Comparison of ENCODE assay signal across 17 cellular contexts in the genomic region with DNA sequence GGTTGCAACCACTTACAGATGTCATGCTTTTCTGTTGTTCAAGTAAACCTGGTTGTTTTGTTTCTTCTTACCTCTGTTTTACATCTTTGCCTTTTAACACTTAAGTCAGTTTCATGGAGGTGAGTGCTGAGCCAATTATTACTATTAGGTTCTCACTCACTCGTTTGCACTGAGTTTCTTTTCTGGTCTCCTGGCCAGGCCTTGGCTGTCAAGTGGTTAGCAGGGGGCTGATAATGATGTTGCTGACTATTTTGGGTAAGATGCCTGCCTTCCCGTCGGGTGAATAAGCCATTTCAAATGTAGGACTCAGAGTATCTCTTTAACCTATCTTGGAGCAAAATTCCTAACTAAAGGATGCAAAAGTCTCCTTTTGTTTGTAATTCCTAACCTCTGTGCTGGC.
DNase-seq lines count a peak whose midpoint lies in the region; ATAC-seq and TF ChIP-seq lines count a peak whose summit lies in the region.
"Had no signal": no experiment of that assay in that cellular context is flagged by ENCODE, and none has a peak within 500 bp of the region (broad histone marks: within the 10 kb centered on the region; RNA-seq: fewer than 3 reads in every experiment).

No MANE protein-coding gene starts in this region.

- no peak overlapping the region for H3K4me3 Mint-ChIP-seq in activated naive CD8-positive, alpha-beta T cell treated with anti-CD3 and anti-CD28 coated beads for 36 hours
- H3K4me3 Mint-ChIP-seq in type B pancreatic cell, result no peak overlapping the region
- H3K4me3 Mint-ChIP-seq: dendritic cell treated with granulocyte-macrophage colony-stimulating factor and Interleukin-4, amounts not matched to agents 40 ng/mL and 50 ng/mL, for 4 days; HFFc6 had no signal

- no peaks in the 10 kb centered on the region for H3K27me3 Mint-ChIP-seq in activated naive CD8-positive, alpha-beta T cell treated with anti-CD3 and anti-CD28 coated beads for 36 hours
- no peaks in the 10 kb centered on the region for H3K27me3 Mint-ChIP-seq in type B pancreatic cell
- H3K27me3 Mint-ChIP-seq: dendritic cell treated with granulocyte-macrophage colony-stimulating factor and Interleukin-4, amounts not matched to agents 40 ng/mL and 50 ng/mL, for 4 days had no signal

- H3K27ac Mint-ChIP-seq in activated naive CD4-positive, alpha-beta T cell treated with anti-CD3 and anti-CD28 coated beads, Interleukin-2, amount 50 U/mL, for 72 hours, result peak overlapping the region; percentile 40 to 83
- H3K27ac Mint-ChIP-seq in activated naive CD8-positive, alpha-beta T cell treated with anti-CD3 and anti-CD28 coated beads for 36 hours, result peak overlapping the region; percentile 54
- H3K27ac Mint-ChIP-seq in type B pancreatic cell, result no peak overlapping the region
- H3K27ac Mint-ChIP-seq: dendritic cell treated with granulocyte-macrophage colony-stimulating factor and Interleukin-4, amounts not matched to agents 40 ng/mL and 50 ng/mL, for 4 days; HFFc6 had no signal

- ATAC-seq in activated naive CD4-positive, alpha-beta T cell treated with anti-CD3 and anti-CD28 coated beads, Interleukin-2, amount 50 U/mL, for 72 hours, result no peak
- no peak for ATAC-seq in GM21576 (IDR thresholded peaks at IDR 0.05; ENCODE audit: unreplicated experiment)
- ATAC-seq: Panc1, upper lobe of right lung had no signal

- no peaks in the 10 kb centered on the region for H3K9me3 Mint-ChIP-seq in activated naive CD4-positive, alpha-beta T cell treated with anti-CD3 and anti-CD28 coated beads, Interleukin-2, amount 50 U/mL, for 72 hours
- no peaks in the 10 kb centered on the region for H3K9me3 Mint-ChIP-seq in activated naive CD8-positive, alpha-beta T cell treated with anti-CD3 and anti-CD28 coated beads for 36 hours
- no peaks in the 10 kb centered on the region for H3K9me3 Mint-ChIP-seq in type B pancreatic cell
- H3K9me3 Mint-ChIP-seq: dendritic cell treated with granulocyte-macrophage colony-stimulating factor and Interleukin-4, amounts not matched to agents 40 ng/mL and 50 ng/mL, for 4 days; HFFc6 had no signal

- H3K4me1 Mint-ChIP-seq in activated naive CD8-positive, alpha-beta T cell treated with anti-CD3 and anti-CD28 coated beads for 36 hours, result peaks cover 41% of the 10 kb centered on the region
- peaks cover 3% of the 10 kb centered on the region for H3K4me1 Mint-ChIP-seq in type B pancreatic cell (ENCODE audit: unreplicated experiment)

- DNase-seq in activated naive CD4-positive, alpha-beta T cell treated with anti-CD3 and anti-CD28 coated beads, Interleukin-2, amount 50 U/mL, for 72 hours (ENCODE audit: low spot score in 2 of 2), result no peak
- no peak for DNase-seq in activated naive CD4-positive, alpha-beta T cell treated with anti-CD3 and anti-CD28 coated beads, Interleukin-2, amount 50 U/mL, for 16 hours
- no peak for DNase-seq in activated naive CD8-positive, alpha-beta T cell treated with anti-CD3 and anti-CD28 coated beads for 36 hours
- peak; percentile 29 for DNase-seq in myocyte (ENCODE audit: low read depth)
- no peak for DNase-seq in hepatic stellate cell (ENCODE audit: low spot score)
- no peak for DNase-seq in type B pancreatic cell (ENCODE audit: extremely low spot score, unreplicated experiment)
- no peak for DNase-seq in NOMO-1 treated with DMSO at 0.1 percent for 48 hours (lab: John Stamatoyannopoulos, UW; ENCODE audit: unreplicated experiment)
- DNase-seq: EL; erythroblast; HFFc6; Kasumi-1; NCI-H1092 treated with DMSO at 0.1 percent for 48 hours; stimulated activated naive CD4-positive, alpha-beta T cell; upper lobe of right lung had no signal

- no peak for TF ChIP-seq CTCF in type B pancreatic cell (conservative IDR thresholded peaks at IDR 0.05)

- peaks cover 28 to 70% of the 10 kb centered on the region in 2 donors for H3K36me3 Mint-ChIP-seq in activated naive CD4-positive, alpha-beta T cell treated with anti-CD3 and anti-CD28 coated beads, Interleukin-2, amount 50 U/mL, for 72 hours
- H3K36me3 Mint-ChIP-seq in activated naive CD8-positive, alpha-beta T cell treated with anti-CD3 and anti-CD28 coated beads for 36 hours, result peaks cover 47% of the 10 kb centered on the region
- peaks cover 55% of the 10 kb centered on the region for H3K36me3 Mint-ChIP-seq in type B pancreatic cell
